33 cellular contexts compared by ENCODE assay signal in the genomic region with DNA sequence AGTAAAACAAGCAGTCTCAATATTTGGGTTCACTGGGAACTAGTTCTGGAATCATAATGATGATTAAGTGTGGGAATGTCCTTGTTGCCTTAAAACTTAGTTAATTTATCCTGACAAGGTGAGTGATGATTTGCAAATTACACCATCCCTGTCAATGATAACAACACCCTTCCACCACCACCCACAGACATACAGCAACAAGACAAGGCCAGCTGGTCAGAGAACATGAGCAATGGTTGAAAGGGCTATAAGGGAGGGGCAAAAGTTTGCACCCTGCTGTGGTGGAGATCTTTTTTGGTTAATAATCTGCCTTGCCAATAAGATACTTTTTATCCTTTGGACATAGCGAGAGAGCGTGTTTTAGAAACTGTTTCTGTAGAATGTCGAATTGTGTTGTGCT.
"Had no signal": no experiment of that assay in that cellular context is flagged by ENCODE, and none has a peak within 500 bp of the region (broad histone marks: within the 10 kb centered on the region; RNA-seq: fewer than 3 reads in every experiment).

No MANE protein-coding gene starts in this region.

- H3K9ac ChIP-seq: KMS-11 had no signal

- H3K36me3 ChIP-seq: MG63 had no signal

- H3K4me3 ChIP-seq: MG63 had no signal

- H3K9me3 ChIP-seq: MG63 had no signal

- DNase-seq: Karpas-422, Kasumi-1, KG1, MG63, MM.1S, MV-4-11, NCI-H1048, NCI-H1092, NCI-H1092 treated with DMSO at 0.1 percent for 48 hours, NCI-H1105, NCI-H1105 treated with DMSO at 0.1 percent for 48 hours, NCI-H1417 treated with DMSO at 0.1 percent for 48 hours, NCI-H1436, NCI-H1436 treated with DMSO at 0.1 percent for 48 hours, NCI-H146, NCI-H1694, NCI-H1694 treated with DMSO at 0.1 percent for 48 hours, NCI-H187, NCI-H187 treated with DMSO at 0.1 percent for 48 hours, NCI-H1930, NCI-H2029, NCI-H2029 treated with DMSO at 0.1 percent for 48 hours, NCI-H2081, NCI-H2081 treated with DMSO at 0.1 percent for 48 hours, NCI-H2107, NCI-H2171, NCI-H2171 treated with DMSO at 0.1 percent for 48 hours, NCI-H2227 treated with DMSO at 0.1 percent for 48 hours, NCI-H226, NCI-H345, NCI-H446, NCI-H446 treated with DMSO at 0.1 percent for 48 hours had no signal

- H3K27ac ChIP-seq: KMS-11 had no signal
